Comparison of ENCODE assay signal across 1 cellular context in genomic region chr20:37344506-37345338, GRCh38.
A peak's percentile ranks its signal among the peaks of the same experiment; 100 is the strongest.
TF ChIP-seq lines count a peak whose summit lies in the region.

No MANE protein-coding gene starts in this region.

TF ChIP-seq in HepG2, 621 proteins besides CTCF, POLR2A, EP300 and RAD21 (continued from another document and continues in another):
- peak; percentile 56; the same call in 1 of the 2 replicates for TF ChIP-seq ZNF343 (CRISPR knock-in tag; IDR thresholded peaks at IDR 0.05)
- TF ChIP-seq CCDC6 (CRISPR knock-in tag; IDR thresholded peaks at IDR 0.05) = peak; percentile 20; the same call in 1 of the 2 replicates
- peak; percentile 64; the same call in 1 of the 2 replicates for TF ChIP-seq ZSCAN25 (CRISPR knock-in tag; IDR thresholded peaks at IDR 0.05)
- TF ChIP-seq GFI1 (CRISPR knock-in tag; IDR thresholded peaks at IDR 0.05; ENCODE audit: borderline replicate concordance) = peak; percentile 64; the same call in 1 of the 2 replicates
- TF ChIP-seq ZSCAN12 (CRISPR knock-in tag; IDR thresholded peaks at IDR 0.05) = no peak
- peak; percentile 93 for TF ChIP-seq HES4 (CRISPR knock-in tag; IDR thresholded peaks at IDR 0.05; ENCODE audit: borderline replicate concordance)
- no peak; the same call in 1 of the 2 replicates for TF ChIP-seq HOXD1 (CRISPR knock-in tag; IDR thresholded peaks at IDR 0.05)
- TF ChIP-seq ELK4 (CRISPR knock-in tag; IDR thresholded peaks at IDR 0.05; ENCODE audit: borderline replicate concordance) = no peak
- no peak for TF ChIP-seq HCFC1 (IDR thresholded peaks at IDR 0.05; ENCODE audit: low read depth, low read length)
- TF ChIP-seq HNRNPUL1 (IDR thresholded peaks at IDR 0.05; ENCODE audit: low read depth, low read length) = no peak
- TF ChIP-seq ZNF101 (CRISPR knock-in tag; IDR thresholded peaks at IDR 0.05; ENCODE audit: borderline replicate concordance, low read depth) = peak; percentile 43; the same call in 1 of the 2 replicates
- TF ChIP-seq NR2F6 (IDR thresholded peaks at IDR 0.05) = no peak; the same call in 1 of the 2 replicates
- TF ChIP-seq NR2F6 (CRISPR knock-in tag; IDR thresholded peaks at IDR 0.05) = peak; percentile 69
- 0 out of 2 replicates have a peak, but pooled peaks have one; percentile 64 for TF ChIP-seq ATF5 (CRISPR knock-in tag; IDR thresholded peaks at IDR 0.05; ENCODE audit: low read depth)
- no peak for TF ChIP-seq FOXK2 (IDR thresholded peaks at IDR 0.05)
- no peak; the same call in 1 of the 2 replicates for TF ChIP-seq ZMAT3 (CRISPR knock-in tag; conservative IDR thresholded peaks at IDR 0.05)
- TF ChIP-seq ZBTB38 (CRISPR knock-in tag; IDR thresholded peaks at IDR 0.05) = peak; percentile 90
- no peak; the same call in 1 of the 2 replicates for TF ChIP-seq ZNF674 (CRISPR knock-in tag; IDR thresholded peaks at IDR 0.05; ENCODE audit: low read depth)
- peak; percentile 47 for TF ChIP-seq PHF21A (CRISPR knock-in tag; IDR thresholded peaks at IDR 0.05)
- 0 out of 2 replicates have a peak, but pooled peaks have one; percentile 49 for TF ChIP-seq BRD4 (CRISPR knock-in tag; IDR thresholded peaks at IDR 0.05)
- TF ChIP-seq EED (CRISPR knock-in tag; IDR thresholded peaks at IDR 0.05) = peak; percentile 32; the same call in 1 of the 2 replicates
- no peak for TF ChIP-seq ZNF256 (CRISPR knock-in tag; conservative IDR thresholded peaks at IDR 0.05)
- no peak; the same call in 1 of the 2 replicates for TF ChIP-seq ZZZ3 (CRISPR knock-in tag; IDR thresholded peaks at IDR 0.05; ENCODE audit: borderline replicate concordance)
- TF ChIP-seq SP140L (CRISPR knock-in tag; IDR thresholded peaks at IDR 0.05; ENCODE audit: borderline replicate concordance) = no peak
- no peak for TF ChIP-seq NBN (conservative IDR thresholded peaks at IDR 0.05)
- peak; percentile 30; the same call in 1 of the 2 replicates for TF ChIP-seq MEIS2 (CRISPR knock-in tag; IDR thresholded peaks at IDR 0.05)
- no peak; the same call in 1 of the 2 replicates for TF ChIP-seq ZNF550 (CRISPR knock-in tag; IDR thresholded peaks at IDR 0.05; ENCODE audit: borderline replicate concordance)
- no peak for TF ChIP-seq KAT2B (IDR thresholded peaks at IDR 0.05; ENCODE audit: borderline replicate concordance, low read depth, low read length)
- TF ChIP-seq GZF1 (CRISPR knock-in tag; IDR thresholded peaks at IDR 0.05) = 0 out of 2 replicates have a peak, but pooled peaks have one; percentile 80
- no peak for TF ChIP-seq ATRX (CRISPR knock-in tag; IDR thresholded peaks at IDR 0.05; ENCODE audit: borderline replicate concordance)
- TF ChIP-seq ZNF614 (CRISPR knock-in tag; IDR thresholded peaks at IDR 0.05; ENCODE audit: borderline replicate concordance) = peak; percentile 68; the same call in 1 of the 2 replicates
- no peak; the same call in 1 of the 2 replicates for TF ChIP-seq MTA3 (CRISPR knock-in tag; IDR thresholded peaks at IDR 0.05)
- TF ChIP-seq ZNF563 (CRISPR knock-in tag; IDR thresholded peaks at IDR 0.05) = peak; percentile 87
- TF ChIP-seq ZNF691 (CRISPR knock-in tag; IDR thresholded peaks at IDR 0.05; ENCODE audit: borderline replicate concordance, low read depth) = 0 out of 2 replicates have a peak, but pooled peaks have one; percentile 53
- peak; percentile 42; the same call in 1 of the 2 replicates for TF ChIP-seq POGZ (CRISPR knock-in tag; IDR thresholded peaks at IDR 0.05)
- no peak for TF ChIP-seq ZNF672 (CRISPR knock-in tag; IDR thresholded peaks at IDR 0.05)
- no peak for TF ChIP-seq ZBTB4 (CRISPR knock-in tag; IDR thresholded peaks at IDR 0.05; ENCODE audit: borderline replicate concordance)
- TF ChIP-seq KLF9 (CRISPR knock-in tag; IDR thresholded peaks at IDR 0.05; ENCODE audit: low read depth) = no peak
- no peak for TF ChIP-seq PLRG1 (conservative IDR thresholded peaks at IDR 0.05)
- TF ChIP-seq ZNF235 (CRISPR knock-in tag; IDR thresholded peaks at IDR 0.05; ENCODE audit: borderline replicate concordance) = peak; percentile 54; the same call in 1 of the 2 replicates
- no peak for TF ChIP-seq ZHX1 (CRISPR knock-in tag; IDR thresholded peaks at IDR 0.05; ENCODE audit: low read depth)
- no peak; the same call in 1 of the 2 replicates for TF ChIP-seq STAG1 (CRISPR knock-in tag; IDR thresholded peaks at IDR 0.05)
- TF ChIP-seq ZNF609 (CRISPR knock-in tag; IDR thresholded peaks at IDR 0.05; ENCODE audit: borderline replicate concordance) = peak; percentile 76; the same call in 1 of the 2 replicates
- no peak for TF ChIP-seq RBM22 (optimal IDR thresholded peaks at IDR 0.05; ENCODE audit: low read length)
- no peak for TF ChIP-seq EHMT2 (IDR thresholded peaks at IDR 0.05; ENCODE audit: borderline replicate concordance, low read depth, low read length)
- TF ChIP-seq SP4 (CRISPR knock-in tag; IDR thresholded peaks at IDR 0.05) = no peak
- TF ChIP-seq ATF4 (CRISPR knock-in tag; IDR thresholded peaks at IDR 0.05) = peak in 1 of 2 experiments; percentile 95; a peak in 2 of 4 replicates
